ENCODE assay signal across 9 cellular contexts in genomic region chr17:65022751-65023421, GRCh38. TPM values are rescaled to one million over a fixed set of nuclear protein-coding genes. Genes with fewer than 3 reads are reported as not detected.
DNase-seq lines count a peak whose midpoint lies in the region; ATAC-seq and TF ChIP-seq lines count a peak whose summit lies in the region.
"Had no signal": no experiment of that assay in that cellular context is flagged by ENCODE, and none has a peak within 500 bp of the region (broad histone marks: within the 10 kb centered on the region; RNA-seq: fewer than 3 reads in every experiment).

No MANE protein-coding gene starts in this region.

- H3K9me2 ChIP-seq in SK-N-SH = no peaks in the 10 kb centered on the region

- no peak for TF ChIP-seq RAD21 in SK-N-SH (IDR thresholded peaks at IDR 0.05; ENCODE audit: low read length)

- peaks cover 36 to 100% (median 90%) of the 10 kb centered on the region in 11 experiments; a peak in 21 of 22 replicates for H4K20me1 ChIP-seq in BLaER1 treated with 17β-estradiol and CSF1 and Interleukin-3, amounts not matched to agents 10 nM and 100 nM
- peaks cover 94% of the 10 kb centered on the region for H4K20me1 ChIP-seq in SK-N-SH (ENCODE audit: insufficient read depth)

- DNase-seq in SK-N-SH (no peak), fibroblast of pulmonary artery (ENCODE audit: low read depth) (peak; percentile 28), stomach (no peak), amygdala (lab: John Stamatoyannopoulos, UW) (no peak)
- DNase-seq in stimulated activated CD4-positive, alpha-beta T cell treated with anti-CD3 and anti-CD28 coated beads, Interleukin-2, amount 100 ng/mL, for 48 hours = no peak

- CTCF ChIA-PET in SK-N-SH (lab: Yijun Ruan, JAX) = no interaction called here

- no peak overlapping the region for H3K4me3 ChIP-seq in BLaER1 treated with 17β-estradiol and CSF1 and Interleukin-3, amounts not matched to agents 10 nM and 100 nM
- no peak overlapping the region for H3K4me3 ChIP-seq in SK-N-SH (ENCODE audit: low read depth in 2 of 2, low read length in 1 of 2)
- H3K4me3 ChIP-seq in fibroblast of pulmonary artery (replicated peaks; ENCODE audit: low read depth, low read length) = no peak overlapping the region
- no peak overlapping the region for H3K4me3 ChIP-seq in stomach

- peak overlapping the region in 3 of 11 experiments; percentile 1 to 49 (median 6); a peak in 1 of 22 replicates for H3K9ac ChIP-seq in BLaER1 treated with 17β-estradiol and CSF1 and Interleukin-3, amounts not matched to agents 10 nM and 100 nM
- H3K9ac ChIP-seq in SK-N-SH = no peak overlapping the region
- H3K9ac ChIP-seq: KMS-11 had no signal

- peak overlapping the region; percentile 44 to 76 (median 53); a peak in 21 of 22 replicates for H3K4me2 ChIP-seq in BLaER1 treated with 17β-estradiol and CSF1 and Interleukin-3, amounts not matched to agents 10 nM and 100 nM
- H3K4me2 ChIP-seq in SK-N-SH = peak overlapping the region; percentile 6; the same call in 1 of the 2 replicates
- H3K4me2 ChIP-seq: KMS-11 had no signal

- TF ChIP-seq CTCF in SK-N-SH (IDR thresholded peaks at IDR 0.05) (no peak), fibroblast of pulmonary artery (IDR thresholded peaks at IDR 0.05; ENCODE audit: low read length, missing control alignments) (no peak), stomach (IDR thresholded peaks at IDR 0.05) (no peak)

- no peaks in the 10 kb centered on the region; a peak in 1 of 22 replicates for H3K9me3 ChIP-seq in BLaER1 treated with 17β-estradiol and CSF1 and Interleukin-3, amounts not matched to agents 10 nM and 100 nM (replicated peaks in 1 of 11)
- no peaks in the 10 kb centered on the region for H3K9me3 ChIP-seq in SK-N-SH
- H3K9me3 ChIP-seq in stomach = no peaks in the 10 kb centered on the region

- ATAC-seq in GM18907 (IDR thresholded peaks at IDR 0.05; ENCODE audit: unreplicated experiment) (peak; percentile 86), HG03045 (IDR thresholded peaks at IDR 0.05; ENCODE audit: unreplicated experiment) (peak; percentile 74)

- no peak for TF ChIP-seq EP300 in SK-N-SH (IDR thresholded peaks at IDR 0.05; ENCODE audit: borderline replicate concordance in 1 of 2, low read depth in 1 of 2, low read length in 1 of 2)
- no peak for TF ChIP-seq EP300 in stomach (IDR thresholded peaks at IDR 0.05)

- H3K4me1 ChIP-seq in BLaER1 treated with 17β-estradiol and CSF1 and Interleukin-3, amounts not matched to agents 10 nM and 100 nM = peaks cover 33 to 100% (median 52%) of the 10 kb centered on the region in 10 experiments
- H3K4me1 ChIP-seq in SK-N-SH (ENCODE audit: control insufficient read depth in 1 of 2, insufficient read depth in 2 of 2, low read depth in 1 of 2, low read length in 1 of 2) = peaks cover 18 to 40% of the 10 kb centered on the region in 2 experiments
- H3K4me1 ChIP-seq in stomach = peaks cover 34 to 99% (median 71%) of the 10 kb centered on the region in 4 donors

- peaks cover 98% of the 10 kb centered on the region for H3K79me2 ChIP-seq in SK-N-SH (ENCODE audit: insufficient read depth)

- H3K27ac ChIP-seq in BLaER1 treated with 17β-estradiol and CSF1 and Interleukin-3, amounts not matched to agents 10 nM and 100 nM = peak overlapping the region in 8 of 11 experiments; percentile 1 to 51 (median 16); a peak in 11 of 22 replicates
- H3K27ac ChIP-seq in SK-N-SH (ENCODE audit: low read depth in 2 of 2, low read length in 1 of 2) (peak overlapping the region in 1 of 2 experiments; percentile 33; a peak in 2 of 4 replicates), stomach (peak overlapping the region in 3 of 5 donors; percentile 41 to 50 (median 49))
- H3K27ac ChIP-seq: KMS-11 had no signal

- peaks cover 24 to 71% (median 51%) of the 10 kb centered on the region in 11 experiments; a peak in 21 of 22 replicates for H3K36me3 ChIP-seq in BLaER1 treated with 17β-estradiol and CSF1 and Interleukin-3, amounts not matched to agents 10 nM and 100 nM
- peaks cover 5 to 10% of the 10 kb centered on the region in 2 experiments for H3K36me3 ChIP-seq in SK-N-SH (replicated peaks in 1 of 2; ENCODE audit: control insufficient read depth in 1 of 2, insufficient read depth in 2 of 2, low read length in 1 of 2)
- H3K36me3 ChIP-seq in stomach = no peaks in the 10 kb centered on the region

- no peak for TF ChIP-seq POLR2A in stomach (IDR thresholded peaks at IDR 0.05)

- peaks cover 8% of the 10 kb centered on the region for H3F3A ChIP-seq in SK-N-SH (replicated peaks; ENCODE audit: insufficient read depth)

- intact Hi-C loops in stomach (cut with DNase I; ENCODE audit: low total_unique reads) = no loop called here

- POLR2A ChIA-PET in SK-N-SH (lab: Yijun Ruan, JAX) = no interaction called here

- no peaks in the 10 kb centered on the region for H3K27me3 ChIP-seq in BLaER1 treated with 17β-estradiol and CSF1 and Interleukin-3, amounts not matched to agents 10 nM and 100 nM
- H3K27me3 ChIP-seq in SK-N-SH (ENCODE audit: insufficient read depth) = no peaks in the 10 kb centered on the region
- no peaks in the 10 kb centered on the region for H3K27me3 ChIP-seq in stomach

- 87% methylated on average over 7 of the region's 7 CpGs for WGBS in SK-N-SH (ENCODE audit: low lambda C conversion rate)
- WGBS in stomach, 5 donors = 48 to 58% (median 54%) methylated on average over 7 of the region's 7 CpGs

- no peak overlapping the region for H2AFZ ChIP-seq in SK-N-SH (ENCODE audit: low read depth)

TF ChIP-seq in SK-N-SH, 30 proteins besides CTCF, POLR2A, EP300 and RAD21:
- TF ChIP-seq NFIC (IDR thresholded peaks at IDR 0.05; ENCODE audit: borderline replicate concordance) (no peak), POLR2AphosphoS5 (IDR thresholded peaks at IDR 0.05; ENCODE audit: low read depth, low read length) (no peak), FOXJ3 (CRISPR knock-in tag; IDR thresholded peaks at IDR 0.05) (no peak), NRF1 (IDR thresholded peaks at IDR 0.05; ENCODE audit: low read depth, low read length) (no peak), GABPA (IDR thresholded peaks at IDR 0.05; ENCODE audit: low read depth) (no peak)

RNA-seq across cellular contexts. Expression of gene GNA13, which starts 33.7 kb away (rescaled TPM):
- 14.5 and 19.0 TPM in 2 replicates for polyA plus RNA-seq in SK-N-SH (2012; rRNA removed)
- polyA plus RNA-seq in SK-N-SH (2012; cell fraction: cytosol; rRNA removed) = 23.4 and 24.8 TPM in 2 replicates
- 6.3 and 13.2 TPM in 2 replicates for polyA plus RNA-seq in SK-N-SH (2012; cell fraction: nucleus; rRNA removed)
- 10 to 100 TPM; 36.2 to 90.6 (median 45.8) TPM for total RNA-seq in stomach
- polyA plus RNA-seq in stomach = 10 to 100 TPM; 10.6 to 26.7 (median 17.5) TPM
